8 cellular contexts compared by ENCODE assay signal in the genomic region with DNA sequence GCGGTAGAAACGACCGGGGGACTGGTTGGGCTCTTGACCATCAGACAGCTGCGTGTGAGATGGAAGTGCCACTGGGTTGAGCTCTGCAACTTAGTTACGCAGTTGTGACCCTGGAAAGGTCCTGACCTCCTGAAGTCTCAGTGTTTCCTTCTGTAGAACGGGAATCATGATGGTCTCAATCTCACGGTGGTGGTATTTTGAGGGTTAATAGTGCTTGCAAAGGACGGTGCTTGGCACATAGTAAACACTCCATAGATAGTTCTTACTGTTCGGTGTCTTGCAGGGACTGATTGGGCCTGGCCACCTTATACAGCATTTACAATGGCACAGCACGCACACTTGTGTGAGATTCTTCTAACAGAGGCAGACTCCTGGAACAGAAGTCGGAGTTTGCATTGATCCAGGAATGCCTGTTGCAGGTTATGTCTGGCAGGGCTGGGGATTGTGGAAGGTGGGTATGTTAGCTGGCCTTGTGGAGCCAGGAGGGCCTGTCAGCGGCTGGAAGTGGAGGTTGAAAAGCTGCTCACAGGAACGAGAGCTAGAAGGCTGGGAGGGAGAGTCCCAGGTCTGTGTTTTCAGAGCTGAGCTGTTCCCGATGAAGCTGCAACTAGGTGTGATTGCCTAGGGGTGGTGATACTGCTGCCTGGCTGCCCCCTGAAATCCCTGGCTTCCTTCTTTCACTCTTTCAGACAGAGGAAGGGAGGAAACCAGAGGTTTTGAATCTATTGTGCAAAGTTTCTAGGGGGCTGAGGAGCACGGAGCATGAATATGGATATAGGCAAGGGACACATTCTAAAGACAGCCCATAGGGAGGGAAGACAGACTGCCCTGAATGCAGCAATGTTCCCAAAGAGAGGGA. TPM values are rescaled to one million over a fixed set of nuclear protein-coding genes. Genes with fewer than 3 reads are reported as not detected.
DNase-seq lines count a peak whose midpoint lies in the region; ATAC-seq lines count a peak whose summit lies in the region.

No MANE protein-coding gene starts in this region.

- H3K9me3 ChIP-seq in BLaER1, result no peaks in the 10 kb centered on the region
- H3K9me3 ChIP-seq in MG63, result no peaks in the 10 kb centered on the region

- H3K27me3 ChIP-seq in BLaER1 (no peaks in the 10 kb centered on the region), MG63 (no peaks in the 10 kb centered on the region)

- ATAC-seq in GM19351 (IDR thresholded peaks at IDR 0.05; ENCODE audit: unreplicated experiment), result peak; percentile 3

- DNase-seq in MG63 (peak; percentile 14), skeletal muscle cell (ENCODE audit: low read depth) (no peak), DMS79 (lab: John Stamatoyannopoulos, UW) (no peak), HT-29 (ENCODE audit: low spot score) (no peak)

- H3K27ac ChIP-seq in BLaER1 (peak overlapping the region; percentile 93), angular gyrus (ENCODE audit: low read depth, low read length) (peak overlapping the region; percentile 79)

- peaks cover 31% of the 10 kb centered on the region for H3K4me1 ChIP-seq in BLaER1

- H3K36me3 ChIP-seq in BLaER1 (no peaks in the 10 kb centered on the region; the same call in 1 of the 2 replicates), MG63 (peaks cover 30% of the 10 kb centered on the region)

- H4K20me1 ChIP-seq in BLaER1, result peaks cover 34% of the 10 kb centered on the region

- peak overlapping the region; percentile 92 for H3K9ac ChIP-seq in BLaER1

- peak overlapping the region; percentile 94 for H3K4me3 ChIP-seq in BLaER1
- peak overlapping the region; percentile 69 for H3K4me3 ChIP-seq in MG63
- peak overlapping the region; percentile 89 for H3K4me3 ChIP-seq in iPS-11a (ENCODE audit: low read depth, low read length)
- peak overlapping the region; percentile 89 for H3K4me3 ChIP-seq in skeletal muscle cell (ENCODE audit: low read depth, low read length)

- H3K4me2 ChIP-seq in BLaER1, result peak overlapping the region; percentile 94

RNA-seq across cellular contexts. Expression of a gene that starts 1.0 kb away (rescaled TPM):
- total RNA-seq in MG63 (2014; rRNA removed; shearing (Covaris generic); ENCODE audit: low replicate concordance), result 441 and 536 TPM in 2 replicates
- 268 and 293 TPM in 2 replicates for total RNA-seq in HT-29 (2014; rRNA removed; shearing (Covaris generic))

RNA-seq across cellular contexts. Expression of a gene that starts 49.4 kb away (rescaled TPM):
- not detected in 2 replicates for total RNA-seq in MG63 (2014; rRNA removed; shearing (Covaris generic); ENCODE audit: low replicate concordance)
- total RNA-seq in HT-29 (2014; rRNA removed; shearing (Covaris generic)), result 3.3 and 3.5 TPM in 2 replicates
